Comparison of ENCODE assay signal across 1 cellular context in the genomic region with DNA sequence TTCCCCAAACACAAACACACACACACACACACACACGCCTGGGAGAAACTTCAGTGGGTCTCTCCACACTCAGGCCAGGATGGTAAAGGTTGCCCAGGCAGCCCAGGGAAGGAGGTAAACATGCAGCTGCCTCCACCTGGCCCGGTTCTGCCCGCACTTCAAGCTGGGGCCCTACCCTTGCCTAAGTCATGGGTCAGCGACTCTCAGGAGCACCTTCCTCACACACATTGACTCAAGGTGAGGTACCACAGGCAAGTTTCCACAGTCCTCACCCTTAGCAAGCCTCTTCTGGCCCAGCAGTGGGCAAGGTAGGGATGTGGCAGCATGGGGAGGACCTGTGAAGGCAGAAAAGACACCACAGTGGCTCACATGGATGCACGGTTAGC.
TF ChIP-seq lines count a peak whose summit lies in the region.

No MANE protein-coding gene starts in this region.

TF ChIP-seq in H1, 55 proteins besides CTCF, POLR2A, EP300 and RAD21:
- no peak for TF ChIP-seq CTBP2 (IDR thresholded peaks at IDR 0.05; ENCODE audit: borderline replicate concordance, insufficient read depth, insufficient read length, low read length)
- no peak for TF ChIP-seq HDAC6 (IDR thresholded peaks at IDR 0.05; ENCODE audit: low read depth, low read length)
- TF ChIP-seq, protein P1, sequence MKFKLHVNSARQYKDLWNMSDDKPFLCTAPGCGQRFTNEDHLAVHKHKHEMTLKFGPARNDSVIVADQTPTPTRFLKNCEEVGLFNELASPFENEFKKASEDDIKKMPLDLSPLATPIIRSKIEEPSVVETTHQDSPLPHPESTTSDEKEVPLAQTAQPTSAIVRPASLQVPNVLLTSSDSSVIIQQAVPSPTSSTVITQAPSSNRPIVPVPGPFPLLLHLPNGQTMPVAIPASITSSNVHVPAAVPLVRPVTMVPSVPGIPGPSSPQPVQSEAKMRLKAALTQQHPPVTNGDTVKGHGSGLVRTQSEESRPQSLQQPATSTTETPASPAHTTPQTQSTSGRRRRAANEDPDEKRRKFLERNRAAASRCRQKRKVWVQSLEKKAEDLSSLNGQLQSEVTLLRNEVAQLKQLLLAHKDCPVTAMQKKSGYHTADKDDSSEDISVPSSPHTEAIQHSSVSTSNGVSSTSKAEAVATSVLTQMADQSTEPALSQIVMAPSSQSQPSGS (IDR thresholded peaks at IDR 0.05; ENCODE audit: low read length), result no peak
- no peak for TF ChIP-seq KDM5A (IDR thresholded peaks at IDR 0.05; ENCODE audit: low read length)
- TF ChIP-seq GTF2F1 (IDR thresholded peaks at IDR 0.05; ENCODE audit: borderline replicate concordance, low read depth, low read length), result no peak
- no peak for TF ChIP-seq HDAC2 (IDR thresholded peaks at IDR 0.05; ENCODE audit: borderline replicate concordance in 1 of 2, low read depth in 2 of 2, low read length in 2 of 2)
- no peak for TF ChIP-seq TAF7 (optimal IDR thresholded peaks at IDR 0.05; ENCODE audit: borderline replicate concordance, low read depth, low read length)
- no peak for TF ChIP-seq KDM4A (IDR thresholded peaks at IDR 0.05; ENCODE audit: low read depth, low read length, severe bottlenecking)
- TF ChIP-seq ZNF274 (IDR thresholded peaks at IDR 0.05; ENCODE audit: borderline replicate concordance, extremely low read depth, low read length), result no peak
- TF ChIP-seq RXRA (IDR thresholded peaks at IDR 0.05; ENCODE audit: insufficient read depth, low read depth, low read length), result no peak
- TF ChIP-seq YY1 (IDR thresholded peaks at IDR 0.05; ENCODE audit: low read depth, low read length), result no peak
- no peak for TF ChIP-seq JUND (IDR thresholded peaks at IDR 0.05; ENCODE audit: low read length)
- no peak for TF ChIP-seq POU5F1 (IDR thresholded peaks at IDR 0.05; ENCODE audit: low read depth, low read length)
- TF ChIP-seq TAF1 (IDR thresholded peaks at IDR 0.05; ENCODE audit: low read depth, low read length), result no peak
- TF ChIP-seq BRCA1 (IDR thresholded peaks at IDR 0.05; ENCODE audit: low read depth, low read length), result no peak
- no peak for TF ChIP-seq CHD1 (IDR thresholded peaks at IDR 0.05; ENCODE audit: low read depth, low read length)
- no peak for TF ChIP-seq NRF1 (IDR thresholded peaks at IDR 0.05; ENCODE audit: low read depth, low read length)
- TF ChIP-seq, protein P2, sequence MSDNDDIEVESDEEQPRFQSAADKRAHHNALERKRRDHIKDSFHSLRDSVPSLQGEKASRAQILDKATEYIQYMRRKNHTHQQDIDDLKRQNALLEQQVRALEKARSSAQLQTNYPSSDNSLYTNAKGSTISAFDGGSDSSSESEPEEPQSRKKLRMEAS (IDR thresholded peaks at IDR 0.05), result no peak
- TF ChIP-seq, protein P3, sequence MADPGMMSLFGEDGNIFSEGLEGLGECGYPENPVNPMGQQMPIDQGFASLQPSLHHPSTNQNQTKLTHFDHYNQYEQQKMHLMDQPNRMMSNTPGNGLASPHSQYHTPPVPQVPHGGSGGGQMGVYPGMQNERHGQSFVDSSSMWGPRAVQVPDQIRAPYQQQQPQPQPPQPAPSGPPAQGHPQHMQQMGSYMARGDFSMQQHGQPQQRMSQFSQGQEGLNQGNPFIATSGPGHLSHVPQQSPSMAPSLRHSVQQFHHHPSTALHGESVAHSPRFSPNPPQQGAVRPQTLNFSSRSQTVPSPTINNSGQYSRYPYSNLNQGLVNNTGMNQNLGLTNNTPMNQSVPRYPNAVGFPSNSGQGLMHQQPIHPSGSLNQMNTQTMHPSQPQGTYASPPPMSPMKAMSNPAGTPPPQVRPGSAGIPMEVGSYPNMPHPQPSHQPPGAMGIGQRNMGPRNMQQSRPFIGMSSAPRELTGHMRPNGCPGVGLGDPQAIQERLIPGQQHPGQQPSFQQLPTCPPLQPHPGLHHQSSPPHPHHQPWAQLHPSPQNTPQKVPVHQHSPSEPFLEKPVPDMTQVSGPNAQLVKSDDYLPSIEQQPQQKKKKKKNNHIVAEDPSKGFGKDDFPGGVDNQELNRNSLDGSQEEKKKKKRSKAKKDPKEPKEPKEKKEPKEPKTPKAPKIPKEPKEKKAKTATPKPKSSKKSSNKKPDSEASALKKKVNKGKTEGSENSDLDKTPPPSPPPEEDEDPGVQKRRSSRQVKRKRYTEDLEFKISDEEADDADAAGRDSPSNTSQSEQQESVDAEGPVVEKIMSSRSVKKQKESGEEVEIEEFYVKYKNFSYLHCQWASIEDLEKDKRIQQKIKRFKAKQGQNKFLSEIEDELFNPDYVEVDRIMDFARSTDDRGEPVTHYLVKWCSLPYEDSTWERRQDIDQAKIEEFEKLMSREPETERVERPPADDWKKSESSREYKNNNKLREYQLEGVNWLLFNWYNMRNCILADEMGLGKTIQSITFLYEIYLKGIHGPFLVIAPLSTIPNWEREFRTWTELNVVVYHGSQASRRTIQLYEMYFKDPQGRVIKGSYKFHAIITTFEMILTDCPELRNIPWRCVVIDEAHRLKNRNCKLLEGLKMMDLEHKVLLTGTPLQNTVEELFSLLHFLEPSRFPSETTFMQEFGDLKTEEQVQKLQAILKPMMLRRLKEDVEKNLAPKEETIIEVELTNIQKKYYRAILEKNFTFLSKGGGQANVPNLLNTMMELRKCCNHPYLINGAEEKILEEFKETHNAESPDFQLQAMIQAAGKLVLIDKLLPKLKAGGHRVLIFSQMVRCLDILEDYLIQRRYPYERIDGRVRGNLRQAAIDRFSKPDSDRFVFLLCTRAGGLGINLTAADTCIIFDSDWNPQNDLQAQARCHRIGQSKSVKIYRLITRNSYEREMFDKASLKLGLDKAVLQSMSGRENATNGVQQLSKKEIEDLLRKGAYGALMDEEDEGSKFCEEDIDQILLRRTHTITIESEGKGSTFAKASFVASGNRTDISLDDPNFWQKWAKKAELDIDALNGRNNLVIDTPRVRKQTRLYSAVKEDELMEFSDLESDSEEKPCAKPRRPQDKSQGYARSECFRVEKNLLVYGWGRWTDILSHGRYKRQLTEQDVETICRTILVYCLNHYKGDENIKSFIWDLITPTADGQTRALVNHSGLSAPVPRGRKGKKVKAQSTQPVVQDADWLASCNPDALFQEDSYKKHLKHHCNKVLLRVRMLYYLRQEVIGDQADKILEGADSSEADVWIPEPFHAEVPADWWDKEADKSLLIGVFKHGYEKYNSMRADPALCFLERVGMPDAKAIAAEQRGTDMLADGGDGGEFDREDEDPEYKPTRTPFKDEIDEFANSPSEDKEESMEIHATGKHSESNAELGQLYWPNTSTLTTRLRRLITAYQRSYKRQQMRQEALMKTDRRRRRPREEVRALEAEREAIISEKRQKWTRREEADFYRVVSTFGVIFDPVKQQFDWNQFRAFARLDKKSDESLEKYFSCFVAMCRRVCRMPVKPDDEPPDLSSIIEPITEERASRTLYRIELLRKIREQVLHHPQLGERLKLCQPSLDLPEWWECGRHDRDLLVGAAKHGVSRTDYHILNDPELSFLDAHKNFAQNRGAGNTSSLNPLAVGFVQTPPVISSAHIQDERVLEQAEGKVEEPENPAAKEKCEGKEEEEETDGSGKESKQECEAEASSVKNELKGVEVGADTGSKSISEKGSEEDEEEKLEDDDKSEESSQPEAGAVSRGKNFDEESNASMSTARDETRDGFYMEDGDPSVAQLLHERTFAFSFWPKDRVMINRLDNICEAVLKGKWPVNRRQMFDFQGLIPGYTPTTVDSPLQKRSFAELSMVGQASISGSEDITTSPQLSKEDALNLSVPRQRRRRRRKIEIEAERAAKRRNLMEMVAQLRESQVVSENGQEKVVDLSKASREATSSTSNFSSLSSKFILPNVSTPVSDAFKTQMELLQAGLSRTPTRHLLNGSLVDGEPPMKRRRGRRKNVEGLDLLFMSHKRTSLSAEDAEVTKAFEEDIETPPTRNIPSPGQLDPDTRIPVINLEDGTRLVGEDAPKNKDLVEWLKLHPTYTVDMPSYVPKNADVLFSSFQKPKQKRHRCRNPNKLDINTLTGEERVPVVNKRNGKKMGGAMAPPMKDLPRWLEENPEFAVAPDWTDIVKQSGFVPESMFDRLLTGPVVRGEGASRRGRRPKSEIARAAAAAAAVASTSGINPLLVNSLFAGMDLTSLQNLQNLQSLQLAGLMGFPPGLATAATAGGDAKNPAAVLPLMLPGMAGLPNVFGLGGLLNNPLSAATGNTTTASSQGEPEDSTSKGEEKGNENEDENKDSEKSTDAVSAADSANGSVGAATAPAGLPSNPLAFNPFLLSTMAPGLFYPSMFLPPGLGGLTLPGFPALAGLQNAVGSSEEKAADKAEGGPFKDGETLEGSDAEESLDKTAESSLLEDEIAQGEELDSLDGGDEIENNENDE (IDR thresholded peaks at IDR 0.05; ENCODE audit: insufficient replicate concordance, low read length), result no peak
- TF ChIP-seq, protein P4, sequence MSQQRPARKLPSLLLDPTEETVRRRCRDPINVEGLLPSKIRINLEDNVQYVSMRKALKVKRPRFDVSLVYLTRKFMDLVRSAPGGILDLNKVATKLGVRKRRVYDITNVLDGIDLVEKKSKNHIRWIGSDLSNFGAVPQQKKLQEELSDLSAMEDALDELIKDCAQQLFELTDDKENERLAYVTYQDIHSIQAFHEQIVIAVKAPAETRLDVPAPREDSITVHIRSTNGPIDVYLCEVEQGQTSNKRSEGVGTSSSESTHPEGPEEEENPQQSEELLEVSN (IDR thresholded peaks at IDR 0.05), result no peak
